ENCODE assay signal across 8 cellular contexts in the genomic region with DNA sequence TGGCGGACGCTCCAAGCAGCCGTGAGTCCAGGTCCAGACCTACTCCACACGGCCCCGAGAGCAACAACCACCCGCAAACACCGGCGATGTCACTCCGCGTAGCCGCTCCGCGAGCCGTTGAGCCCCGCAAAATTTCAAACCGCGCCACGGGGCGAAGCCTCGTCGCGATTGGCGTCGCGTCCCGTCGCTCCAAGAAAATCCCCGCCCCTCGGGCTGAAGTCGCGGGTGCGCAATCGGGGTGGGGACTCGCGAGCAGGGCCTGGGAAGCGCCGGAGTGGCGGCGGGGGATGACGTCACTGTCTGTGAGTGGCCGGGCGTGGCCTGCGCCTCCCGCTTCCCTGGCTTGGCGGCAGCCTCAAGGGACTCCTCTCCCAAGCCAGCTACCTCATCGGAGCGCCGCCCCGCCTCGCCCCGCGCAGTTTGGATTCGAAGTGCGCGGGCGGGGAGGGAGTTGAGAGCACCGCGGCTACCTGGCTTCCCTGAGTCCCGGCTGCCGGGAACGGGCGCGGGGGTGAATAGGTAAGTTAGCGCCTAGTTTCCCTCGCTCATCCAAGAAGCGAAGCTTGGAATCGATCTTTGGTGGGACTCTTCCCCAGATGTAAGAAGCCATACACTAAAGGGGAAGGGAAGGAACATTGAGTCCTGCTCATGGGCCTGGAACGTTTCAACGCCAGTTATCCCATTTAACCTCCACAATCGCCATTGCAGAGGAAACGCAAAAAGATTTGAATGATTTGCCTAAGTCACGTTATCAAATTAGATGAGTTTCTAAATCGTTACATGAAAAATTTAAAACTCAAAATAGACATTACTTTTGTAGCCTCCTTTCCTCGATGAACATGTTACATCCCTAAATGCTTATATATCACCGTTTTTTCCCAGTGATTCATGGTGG. TPM values are rescaled to one million over a fixed set of nuclear protein-coding genes. Genes with fewer than 3 reads are reported as not detected.
DNase-seq lines count a peak whose midpoint lies in the region; ATAC-seq and TF ChIP-seq lines count a peak whose summit lies in the region.

A gene with protein sequence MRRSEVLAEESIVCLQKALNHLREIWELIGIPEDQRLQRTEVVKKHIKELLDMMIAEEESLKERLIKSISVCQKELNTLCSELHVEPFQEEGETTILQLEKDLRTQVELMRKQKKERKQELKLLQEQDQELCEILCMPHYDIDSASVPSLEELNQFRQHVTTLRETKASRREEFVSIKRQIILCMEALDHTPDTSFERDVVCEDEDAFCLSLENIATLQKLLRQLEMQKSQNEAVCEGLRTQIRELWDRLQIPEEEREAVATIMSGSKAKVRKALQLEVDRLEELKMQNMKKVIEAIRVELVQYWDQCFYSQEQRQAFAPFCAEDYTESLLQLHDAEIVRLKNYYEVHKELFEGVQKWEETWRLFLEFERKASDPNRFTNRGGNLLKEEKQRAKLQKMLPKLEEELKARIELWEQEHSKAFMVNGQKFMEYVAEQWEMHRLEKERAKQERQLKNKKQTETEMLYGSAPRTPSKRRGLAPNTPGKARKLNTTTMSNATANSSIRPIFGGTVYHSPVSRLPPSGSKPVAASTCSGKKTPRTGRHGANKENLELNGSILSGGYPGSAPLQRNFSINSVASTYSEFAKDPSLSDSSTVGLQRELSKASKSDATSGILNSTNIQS (minus strand): TSS at position 119 of the 895 bp plus-strand sequence. CDS start 118 bp downstream, at position 1.

- no peaks in the 10 kb centered on the region for H3K9me3 ChIP-seq in PC-9 (ENCODE audit: insufficient read depth, low read depth)
- no peaks in the 10 kb centered on the region for H3K9me3 ChIP-seq in mucosa of rectum (ENCODE audit: control insufficient read depth in 2 of 2, low read length in 2 of 2)

- POLR2A ChIA-PET in PC-9 (lab: Charles Lee; ENCODE audit: unreplicated experiment) = interaction anchor here (0.6 to 0.7 kb wide), 2 partner anchors 59 to 1075 kb away, joined by 3 read pairs; no protein-coding TSS in a partner anchor

- peak within 1 kb of the TSS; percentile 99 for H2AFZ ChIP-seq in PC-9

- no peaks in the 10 kb centered on the region for H3K36me3 ChIP-seq in PC-9 (ENCODE audit: low read depth)
- peaks cover 10 to 20% of the 10 kb centered on the region in 2 donors for H3K36me3 ChIP-seq in mucosa of rectum (ENCODE audit: control insufficient read depth in 2 of 2, insufficient read depth in 2 of 2, low read length in 2 of 2)

- TF ChIP-seq CTCF in PC-9 (conservative IDR thresholded peaks at IDR 0.05) (no peak), epithelial cell of proximal tubule (conservative IDR thresholded peaks at IDR 0.05; ENCODE audit: low read depth, low read length) (no peak)

- peak within 1 kb of the TSS; percentile 95 to 99 for H3K9ac ChIP-seq in mucosa of rectum (ENCODE audit: low read depth in 1 of 2, low read length in 2 of 2)

- peak within 1 kb of the TSS; percentile 94 for H3K4me2 ChIP-seq in PC-9

- H3K79me2 ChIP-seq in PC-9 (ENCODE audit: low read depth) = peaks cover 52% of the 10 kb centered on the region

- intact Hi-C loops in PC-9 (cut with micrococcal nuclease; ENCODE audit: unreplicated experiment) = loop anchor here (2.0 kb wide), 1 partner anchor 60 kb away; a partner anchor contains a TSS

- no peaks in the 10 kb centered on the region for H4K20me1 ChIP-seq in PC-9 (ENCODE audit: insufficient read depth)

- no peaks in the 10 kb centered on the region for H3K27me3 ChIP-seq in PC-9 (ENCODE audit: insufficient read depth, low read depth)
- no peaks in the 10 kb centered on the region for H3K27me3 ChIP-seq in mucosa of rectum (ENCODE audit: control insufficient read depth in 2 of 2, insufficient read depth in 2 of 2, low read length in 2 of 2)

- TSS peak; percentile 62 for BruUV-seq in PC-9 (replicated peaks; lab: Mats Ljungman, UMichigan)

- DNase-seq in DMS153 (lab: John Stamatoyannopoulos, UW) (peak; percentile 92), PC-9 (peak; percentile 93 to 99), epithelial cell of proximal tubule (ENCODE audit: low read depth) (peak; percentile 55)
- DNase-seq in Jurkat, Clone E6-1 (ENCODE audit: low read depth, low spot score) = peak; percentile 94
- DNase-seq in activated T-cell treated with anti-CD3 and anti-CD28 coated beads, Interleukin-2, amount 50 U/mL, for 1 hour = peak; percentile 97
- peak; percentile 99 for DNase-seq in stimulated activated CD8-positive, alpha-beta memory T cell treated with anti-CD3 and anti-CD28 coated beads, Interleukin-4, amount 100 ng/mL, for 48 hours

- peaks cover 6% of the 10 kb centered on the region; the same call in 1 of the 2 replicates for H3F3A ChIP-seq in PC-9 (ENCODE audit: insufficient read depth, low read depth)

- H3K4me1 ChIP-seq in PC-9 (replicated peaks; ENCODE audit: insufficient read depth) (peaks cover 13% of the 10 kb centered on the region), mucosa of rectum (ENCODE audit: control insufficient read depth in 2 of 2, insufficient read depth in 2 of 2, low read length in 2 of 2) (peaks cover 4 to 11% of the 10 kb centered on the region in 2 donors)

- CTCF ChIA-PET in PC-9 (lab: Charles Lee) = interaction anchor here (0.6 to 1.0 kb wide), 3 partner anchors 38 to 1379 kb away, joined by 3 read pairs; no protein-coding TSS in a partner anchor

- ATAC-seq in GM21619 (IDR thresholded peaks at IDR 0.05; ENCODE audit: unreplicated experiment) = peak; percentile 96

- peak within 1 kb of the TSS; percentile 80 for H3K4me3 ChIP-seq in Jurkat, Clone E6-1 (ENCODE audit: low read length)
- H3K4me3 ChIP-seq in PC-9 = peak within 1 kb of the TSS; percentile 73
- peak within 1 kb of the TSS; percentile 85 for H3K4me3 ChIP-seq in epithelial cell of proximal tubule (ENCODE audit: low read depth, low read length)
- H3K4me3 ChIP-seq in mucosa of rectum (ENCODE audit: low read length in 2 of 2) = peak within 1 kb of the TSS; percentile 88 to 95

- H3K27ac ChIP-seq in PC-9 (peak within 1 kb of the TSS; percentile 67), mucosa of rectum (ENCODE audit: low read depth in 2 of 2, low read length in 2 of 2) (peak within 1 kb of the TSS; percentile 84 to 92)

- no peaks in the 10 kb centered on the region for H3K9me2 ChIP-seq in PC-9 (ENCODE audit: insufficient read depth)

RNA-seq across cellular contexts. Expression of the gene that starts here (rescaled TPM):
- 224 TPM for polyA plus RNA-seq in Jurkat, Clone E6-1 (2012; ENCODE audit: insufficient read depth, insufficient read length)
- total RNA-seq in PC-9 (2021) (145 and 180 TPM in 2 replicates), epithelial cell of proximal tubule (224 and 251 TPM in 2 replicates)

Comparison
In these comparisons a context has a peak if more than half of its experiments do, and no peak if none do; other contexts are left out.
1. Peak in every context shown above with its lines: DNase-seq, ATAC-seq, H3K4me3 ChIP-seq and H3K27ac ChIP-seq.